Comparison of ENCODE assay signal across 11 cellular contexts in the genomic region with DNA sequence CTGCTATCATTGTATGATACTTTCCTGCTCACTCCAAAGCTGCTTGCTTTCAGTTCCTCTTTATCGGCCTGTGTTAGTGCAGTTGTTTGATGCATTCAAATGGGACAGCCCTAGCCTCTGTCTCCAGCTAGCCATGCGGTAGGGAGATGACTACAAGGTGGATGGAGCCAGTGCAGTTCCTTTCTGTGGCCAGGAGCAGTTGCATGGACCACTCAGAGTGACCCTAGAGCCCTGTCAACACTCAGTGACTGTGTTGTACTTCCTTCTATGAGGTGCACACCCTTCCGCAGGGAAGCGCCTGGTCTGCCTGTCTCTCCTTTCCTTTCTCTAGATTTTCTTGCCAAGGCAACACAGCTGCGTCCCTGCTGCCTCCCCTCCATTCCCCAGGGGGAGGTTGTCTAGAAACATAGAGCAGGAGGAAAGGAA. TPM values are rescaled to one million over a fixed set of nuclear protein-coding genes. Genes with fewer than 3 reads are reported as not detected.
DNase-seq lines count a peak whose midpoint lies in the region; ATAC-seq, FAIRE-seq and TF ChIP-seq lines count a peak whose summit lies in the region.
"Had no signal": no experiment of that assay in that cellular context is flagged by ENCODE, and none has a peak within 500 bp of the region (broad histone marks: within the 10 kb centered on the region; RNA-seq: fewer than 3 reads in every experiment).

No MANE protein-coding gene starts in this region.

- intact Hi-C loops in breast epithelium (cut with DNase I; ENCODE audit: low total_unique reads): no loop called here

- no peaks in the 10 kb centered on the region for H3K4me1 ChIP-seq in breast epithelium

- DNase-seq in HEK293T (ENCODE audit: extremely low spot score) (peak; percentile 3), pons (ENCODE audit: low spot score) (peak; percentile 66), NCI-H748 treated with DMSO at 0.1 percent for 48 hours (lab: John Stamatoyannopoulos, UW) (no peak), H54 (ENCODE audit: insufficient read length, low spot score) (no peak), breast epithelium (ENCODE audit: low spot score in 2 of 2) (no peak)
- DNase-seq in stimulated activated CD4-positive, alpha-beta T cell treated with anti-CD3 and anti-CD28 coated beads, Interleukin-1b, Interleukin-23, amount 100 ng/mL, for 48 hours: no peak
- DNase-seq: NCI-H187 treated with DMSO at 0.1 percent for 48 hours, testis had no signal

- POLR2A ChIA-PET in HEK293T (lab: Yijun Ruan, JAX): no interaction called here

- no peak overlapping the region for H3K27ac ChIP-seq in breast epithelium
- H3K27ac ChIP-seq: testis had no signal

- ATAC-seq in GM19035 (IDR thresholded peaks at IDR 0.05; ENCODE audit: unreplicated experiment): peak; percentile 95
- ATAC-seq in HG03558 (IDR thresholded peaks at IDR 0.05; ENCODE audit: extremely low read depth, unreplicated experiment): peak; percentile 99

- H3K36me3 ChIP-seq in breast epithelium: no peaks in the 10 kb centered on the region

- H3K27me3 ChIP-seq in breast epithelium: no peaks in the 10 kb centered on the region
- H3K27me3 ChIP-seq: testis had no signal

- FAIRE-seq in H54 (lab: Jason Lieb, UNC): no peak
- FAIRE-seq: bronchial epithelial cell had no signal

- CTCF ChIA-PET in HEK293T (lab: Yijun Ruan, JAX): no interaction called here

- no peaks in the 10 kb centered on the region for H3K9me3 ChIP-seq in breast epithelium
- H3K9me3 ChIP-seq: testis had no signal

- TF ChIP-seq POLR2A in H54 (IDR thresholded peaks at IDR 0.05; ENCODE audit: low read depth, low read length) (no peak), breast epithelium (IDR thresholded peaks at IDR 0.05) (no peak)

- TF ChIP-seq CTCF in breast epithelium (IDR thresholded peaks at IDR 0.05): no peak

- H3K4me3 ChIP-seq in breast epithelium: no peak overlapping the region
- H3K4me3 ChIP-seq: testis had no signal

TF ChIP-seq in HEK293T, 16 proteins besides CTCF, POLR2A, EP300 and RAD21:
- TF ChIP-seq SP1 (IDR thresholded peaks at IDR 0.05) (no peak), FOXA1 (IDR thresholded peaks at IDR 0.05) (no peak), ELF4 (IDR thresholded peaks at IDR 0.05) (no peak), SUZ12 (IDR thresholded peaks at IDR 0.05) (no peak), FOXK2 (IDR thresholded peaks at IDR 0.05) (no peak), L3MBTL2 (conservative IDR thresholded peaks at IDR 0.05) (no peak), NFRKB (IDR thresholded peaks at IDR 0.05) (no peak), LEF1 (IDR thresholded peaks at IDR 0.05; ENCODE audit: borderline replicate concordance) (no peak), TARDBP (IDR thresholded peaks at IDR 0.05) (no peak), HDGF (IDR thresholded peaks at IDR 0.05; ENCODE audit: borderline replicate concordance) (no peak), FOXM1 (IDR thresholded peaks at IDR 0.05; ENCODE audit: borderline replicate concordance) (no peak), ARNT (IDR thresholded peaks at IDR 0.05) (no peak), BHLHE40 (IDR thresholded peaks at IDR 0.05; ENCODE audit: borderline replicate concordance) (no peak), ZNF384 (IDR thresholded peaks at IDR 0.05) (no peak), CTBP1 (IDR thresholded peaks at IDR 0.05; ENCODE audit: borderline replicate concordance) (no peak)
- TF ChIP-seq, protein P1, sequence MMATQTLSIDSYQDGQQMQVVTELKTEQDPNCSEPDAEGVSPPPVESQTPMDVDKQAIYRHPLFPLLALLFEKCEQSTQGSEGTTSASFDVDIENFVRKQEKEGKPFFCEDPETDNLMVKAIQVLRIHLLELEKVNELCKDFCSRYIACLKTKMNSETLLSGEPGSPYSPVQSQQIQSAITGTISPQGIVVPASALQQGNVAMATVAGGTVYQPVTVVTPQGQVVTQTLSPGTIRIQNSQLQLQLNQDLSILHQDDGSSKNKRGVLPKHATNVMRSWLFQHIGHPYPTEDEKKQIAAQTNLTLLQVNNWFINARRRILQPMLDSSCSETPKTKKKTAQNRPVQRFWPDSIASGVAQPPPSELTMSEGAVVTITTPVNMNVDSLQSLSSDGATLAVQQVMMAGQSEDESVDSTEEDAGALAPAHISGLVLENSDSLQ (IDR thresholded peaks at IDR 0.05): no peak

RNA-seq across cellular contexts. Expression of a gene that starts 33.8 kb away (rescaled TPM):
- total RNA-seq in breast epithelium: 10 to 100 TPM; 16.0 to 76.4 (median 61.6) TPM

Comparison
In these comparisons a context has a peak if more than half of its experiments do, and no peak if none do; other contexts are left out.
1. DNase-seq: peak in HEK293T (single experiment) and pons (single experiment); none in NCI-H748 treated with DMSO at 0.1 percent for 48 hours (single experiment), H54 (single experiment), stimulated activated CD4-positive, alpha-beta T cell treated with anti-CD3 and anti-CD28 coated beads, Interleukin-1b, Interleukin-23, amount 100 ng/mL, for 48 hours (single experiment) and breast epithelium (0 of 2).